In genomic region chr5:58622884-58623871, GRCh38 we compare ENCODE assay signal across 23 cellular contexts. TPM values are rescaled to one million over a fixed set of nuclear protein-coding genes. Genes with fewer than 3 reads are reported as not detected.
DNase-seq lines count a peak whose midpoint lies in the region; TF ChIP-seq lines count a peak whose summit lies in the region.
"Had no signal": no experiment of that assay in that cellular context is flagged by ENCODE, and none has a peak within 500 bp of the region (broad histone marks: within the 10 kb centered on the region; RNA-seq: fewer than 3 reads in every experiment).

No MANE protein-coding gene starts in this region.

- CTCF ChIA-PET in RWPE1 (lab: Yijun Ruan, JAX) = interaction anchor here (0.6 to 0.7 kb wide), 2 partner anchors 44 to 323 kb away, joined by 3 read pairs; no protein-coding TSS in a partner anchor

- DNase-seq in NCI-H2107 treated with DMSO at 0.1 percent for 48 hours (lab: John Stamatoyannopoulos, UW; ENCODE audit: unreplicated experiment) (peak; percentile 3), NCI-H2107 (lab: John Stamatoyannopoulos, UW) (no peak), NCI-H345 treated with DMSO at 0.1 percent for 48 hours (lab: John Stamatoyannopoulos, UW; ENCODE audit: unreplicated experiment) (peak; percentile 24), myocyte (ENCODE audit: low read depth) (peak; percentile 12), smooth muscle cell (lab: John Stamatoyannopoulos, UW; ENCODE audit: unreplicated experiment) (no peak), ecto neural progenitor cell (ENCODE audit: low spot score) (no peak), RWPE1 (ENCODE audit: low spot score) (no peak)
- DNase-seq in stimulated activated naive CD4-positive, alpha-beta T cell treated with Interleukin-2 at 50 U/mL for 16 hours (lab: John Stamatoyannopoulos, UW) = no peak
- DNase-seq: ACHN, BE2C, DMS153, Karpas-422, NCI-H1092, NCI-H1417 treated with DMSO at 0.1 percent for 48 hours, NCI-H187 treated with DMSO at 0.1 percent for 48 hours, NCI-H446 treated with DMSO at 0.1 percent for 48 hours, NCI-H526, RPMI8226, SHP77 had no signal

- H2AFZ ChIP-seq in smooth muscle cell (ENCODE audit: low read depth) = peak overlapping the region; percentile 29

- H3K27ac ChIP-seq in smooth muscle cell (ENCODE audit: low read depth) (no peak overlapping the region), RWPE1 (no peak overlapping the region)
- H3K27ac ChIP-seq: 22Rv1 had no signal

- no peak for TF ChIP-seq CTCF in smooth muscle cell (IDR thresholded peaks at IDR 0.05; ENCODE audit: borderline replicate concordance, insufficient read depth, poor library complexity, severe bottlenecking)
- TF ChIP-seq CTCF in RWPE1 (conservative IDR thresholded peaks at IDR 0.05; ENCODE audit: low read depth) = no peak

- 63% methylated on average over 3 of the region's 3 CpGs for WGBS in smooth muscle cell (ENCODE audit: low lambda C conversion rate)

- H3K79me2 ChIP-seq in smooth muscle cell (ENCODE audit: low read depth) = no peaks in the 10 kb centered on the region

- POLR2A ChIA-PET in RWPE1 (lab: Yijun Ruan, JAX; ENCODE audit: low non-redundant PET) = interaction anchor here (0.6 kb wide), 1 partner anchor 683 kb away, joined by 3 read pairs; no protein-coding TSS in a partner anchor

- H3K9me3 ChIP-seq in smooth muscle cell (replicated peaks; ENCODE audit: low read depth) = no peaks in the 10 kb centered on the region
- H3K9me3 ChIP-seq: BE2C had no signal

- no peaks in the 10 kb centered on the region for H4K20me1 ChIP-seq in smooth muscle cell (ENCODE audit: low read depth)

- peaks cover 5% of the 10 kb centered on the region for H3K4me1 ChIP-seq in smooth muscle cell (ENCODE audit: low read depth)
- H3K4me1 ChIP-seq: BE2C had no signal

- H3K36me3 ChIP-seq in smooth muscle cell (ENCODE audit: low read depth) = no peaks in the 10 kb centered on the region

- no peak overlapping the region for H3K9ac ChIP-seq in smooth muscle cell (ENCODE audit: low read depth)

- no peak overlapping the region for H3K4me3 ChIP-seq in smooth muscle cell

- no peaks in the 10 kb centered on the region for H3F3A ChIP-seq in smooth muscle cell (ENCODE audit: low read depth)

- H3K27me3 ChIP-seq in smooth muscle cell (ENCODE audit: low read depth) = no peaks in the 10 kb centered on the region
- H3K27me3 ChIP-seq: BE2C had no signal

- H3K4me2 ChIP-seq in smooth muscle cell = no peak overlapping the region

RNA-seq across cellular contexts. Expression of gene RAB3C, which starts 40.3 kb away (rescaled TPM):
- total RNA-seq in myocyte = not detected in 2 replicates
- not detected for polyA plus RNA-seq in myocyte (2012)
- total RNA-seq in smooth muscle cell = 0.36 and 1.1 TPM in 2 replicates
- 0.10 and 0.93 TPM in 2 replicates for polyA plus RNA-seq in smooth muscle cell
- total RNA-seq: G401, H4, HT-29 had no signal

Comparison
In these comparisons a context has a peak if more than half of its experiments do, and no peak if none do; other contexts are left out.
1. DNase-seq: peak in NCI-H2107 treated with DMSO at 0.1 percent for 48 hours (single experiment), NCI-H345 treated with DMSO at 0.1 percent for 48 hours (single experiment) and myocyte (single experiment); none in NCI-H2107 (single experiment), smooth muscle cell (single experiment), ecto neural progenitor cell (single experiment), RWPE1 (single experiment) and stimulated activated naive CD4-positive, alpha-beta T cell treated with Interleukin-2 at 50 U/mL for 16 hours (single experiment).